In genomic region chr11:125062196-125062930, GRCh38 we compare ENCODE assay signal across 8 cellular contexts. TPM values are rescaled to one million over a fixed set of nuclear protein-coding genes. Genes with fewer than 3 reads are reported as not detected.
A peak's percentile ranks its signal among the peaks of the same experiment; 100 is the strongest.
DNase-seq lines count a peak whose midpoint lies in the region; ATAC-seq lines count a peak whose summit lies in the region.

No MANE protein-coding gene starts in this region.

- H3K27ac ChIP-seq in SJCRH30: no peak overlapping the region

- no peaks in the 10 kb centered on the region for H3K36me3 ChIP-seq in SJCRH30

- intact Hi-C loops in Right ventricle myocardium superior (cut with DNase I) (no loop called here), sciatic nerve (cut with DNase I) (no loop called here)

- no peaks in the 10 kb centered on the region for H3K4me1 ChIP-seq in SJCRH30

- ATAC-seq in GM21528 (IDR thresholded peaks at IDR 0.05; ENCODE audit: low FRiP score, unreplicated experiment): peak; percentile 8
- peak; percentile 40 for ATAC-seq in Right ventricle myocardium superior (ENCODE audit: poor library complexity)
- ATAC-seq in sciatic nerve: peak; percentile 62
- ATAC-seq in GM19455 (IDR thresholded peaks at IDR 0.05; ENCODE audit: unreplicated experiment): no peak

- H3K4me3 ChIP-seq in SJCRH30: peak overlapping the region; percentile 54

- no peaks in the 10 kb centered on the region for H3K27me3 ChIP-seq in SJCRH30

- no peaks in the 10 kb centered on the region for H3K9me3 ChIP-seq in SJCRH30 (replicated peaks)

- DNase-seq in SJCRH30 (no peak), Right ventricle myocardium superior (no peak), sciatic nerve (ENCODE audit: low spot score) (no peak), activated gamma-delta T cell (lab: John Stamatoyannopoulos, UW) (no peak), SIG-M5 (lab: John Stamatoyannopoulos, UW) (no peak)
- no peak for DNase-seq in activated CD4-positive, alpha-beta T cell treated with anti-CD3 and anti-CD28 coated beads, Interleukin-2, amount 50 U/mL, for 48 hours

RNA-seq across cellular contexts. Expression of gene SLC37A2, which starts 0.7 kb away (rescaled TPM):
- 2.9 and 4.0 TPM in 2 replicates for total RNA-seq in SJCRH30 (2014; rRNA removed; shearing (Covaris generic))
- total RNA-seq in Right ventricle myocardium superior: 3.8 TPM
- total RNA-seq in sciatic nerve: 12.7 TPM

RNA-seq across cellular contexts. Expression of gene TMEM218, which starts 49.1 kb away (rescaled TPM):
- total RNA-seq in SJCRH30 (2014; rRNA removed; shearing (Covaris generic)): 19.1 and 22.0 TPM in 2 replicates
- total RNA-seq in Right ventricle myocardium superior (6.7 TPM), sciatic nerve (15.2 TPM)
